ENCODE assay signal across 23 cellular contexts in the genomic region with DNA sequence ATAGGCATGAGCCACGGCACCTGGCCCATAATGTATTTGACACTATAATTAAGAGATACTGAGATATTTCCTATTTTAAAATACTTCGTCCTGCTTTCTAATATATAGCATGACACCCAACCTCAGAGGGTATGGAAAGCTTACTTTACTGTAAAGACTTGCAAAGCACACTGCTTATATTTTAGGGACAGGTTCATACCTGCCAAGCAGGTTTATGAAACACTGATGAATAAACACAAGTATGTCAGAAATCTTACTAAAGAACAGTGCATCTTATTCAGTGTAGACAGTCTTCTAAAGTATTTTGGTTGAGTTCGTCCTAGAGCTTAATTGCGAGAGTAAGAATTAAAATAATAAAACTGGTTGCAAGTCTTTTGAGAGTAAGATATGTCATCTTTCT.
A peak's percentile ranks its signal among the peaks of the same experiment; 100 is the strongest.
DNase-seq lines count a peak whose midpoint lies in the region; ATAC-seq and TF ChIP-seq lines count a peak whose summit lies in the region.
"Had no signal": no experiment of that assay in that cellular context is flagged by ENCODE, and none has a peak within 500 bp of the region (broad histone marks: within the 10 kb centered on the region; RNA-seq: fewer than 3 reads in every experiment).

No MANE protein-coding gene starts in this region.

- H3K4me1 Mint-ChIP-seq in endodermal cell (peaks cover 61% of the 10 kb centered on the region), type B pancreatic cell (ENCODE audit: unreplicated experiment) (no peaks in the 10 kb centered on the region), endothelial cell (ENCODE audit: unreplicated experiment) (peaks cover 25% of the 10 kb centered on the region)
- peaks cover 7% of the 10 kb centered on the region for H3K4me1 Mint-ChIP-seq in activated T-helper 17 cell treated with anti-CD3 and anti-CD28 coated beads, Interleukin-2, amount 50 U/mL, for 72 hours
- peaks cover 7% of the 10 kb centered on the region for H3K4me1 Mint-ChIP-seq in stimulated activated effector memory CD8-positive, alpha-beta T cell treated with anti-CD3 and anti-CD28 coated beads, Interleukin-12 subunit alpha, Interleukin-12 subunit beta, amount 100 ng/mL, for 72 hours

- H3K27ac Mint-ChIP-seq in endodermal cell (no peak overlapping the region), type B pancreatic cell (peak overlapping the region; percentile 70), endothelial cell (ENCODE audit: unreplicated experiment) (no peak overlapping the region)
- H3K27ac Mint-ChIP-seq in activated T-helper 17 cell treated with anti-CD3 and anti-CD28 coated beads, Interleukin-2, amount 50 U/mL, for 72 hours: no peak overlapping the region
- H3K27ac Mint-ChIP-seq in stimulated activated effector memory CD8-positive, alpha-beta T cell treated with anti-CD3 and anti-CD28 coated beads, Interleukin-12 subunit alpha, Interleukin-12 subunit beta, amount 100 ng/mL, for 72 hours: no peak overlapping the region
- H3K27ac Mint-ChIP-seq: B cell; CD8-positive, alpha-beta T cell; H9 had no signal

- no peaks in the 10 kb centered on the region for H3K36me3 ChIP-seq in RWPE2 (ENCODE audit: low read depth)
- H3K36me3 ChIP-seq in endodermal cell (ENCODE audit: control insufficient read depth, insufficient read depth, low read length): peaks cover 4% of the 10 kb centered on the region
- H3K36me3 ChIP-seq: MG63 had no signal

- DNase-seq in RWPE2 (ENCODE audit: low spot score): no peak
- DNase-seq in endodermal cell: no peak
- peak; percentile 76 to 88 for DNase-seq in foreskin keratinocyte
- no peak for DNase-seq in type B pancreatic cell (ENCODE audit: extremely low spot score, unreplicated experiment)
- no peak for DNase-seq in stimulated activated effector memory CD8-positive, alpha-beta T cell treated with anti-CD3 and anti-CD28 coated beads, Interleukin-12 subunit alpha, Interleukin-12 subunit beta, amount 100 ng/mL, for 72 hours (ENCODE audit: low spot score in 2 of 2)
- DNase-seq in endothelial cell (ENCODE audit: low spot score): no peak
- DNase-seq: Caco-2; CD8-positive, alpha-beta T cell; DMS79 treated with DMSO at 0.1 percent for 48 hours; GM23248; H9; KBM-7; MG63; NCI-H2029; NCI-H446 treated with DMSO at 0.1 percent for 48 hours; NCI-H526; NCI-H82; NK-92 treated with Interleukin-12 subunit alpha and Interleukin-12 subunit beta, amount 100 ng/mL, for 24 hours; SHP77 had no signal

- H3K4me3 Mint-ChIP-seq in endodermal cell (no peak overlapping the region), type B pancreatic cell (peak overlapping the region; percentile 19), endothelial cell (ENCODE audit: unreplicated experiment) (no peak overlapping the region)
- no peak overlapping the region for H3K4me3 Mint-ChIP-seq in activated T-helper 17 cell treated with anti-CD3 and anti-CD28 coated beads, Interleukin-2, amount 50 U/mL, for 72 hours
- no peak overlapping the region for H3K4me3 Mint-ChIP-seq in stimulated activated effector memory CD8-positive, alpha-beta T cell treated with anti-CD3 and anti-CD28 coated beads, Interleukin-12 subunit alpha, Interleukin-12 subunit beta, amount 100 ng/mL, for 72 hours
- H3K4me3 Mint-ChIP-seq: B cell; CD8-positive, alpha-beta T cell; H9 had no signal

- WGBS in endodermal cell (ENCODE audit: insufficient coverage in 1 of 2, insufficient read length in 1 of 2), 2 experiments: 93% methylated on average over 3 to 4 of the region's 4 CpGs

- H3K4me3 ChIP-seq in RWPE2 (ENCODE audit: severe bottlenecking): no peak overlapping the region
- H3K4me3 ChIP-seq in endodermal cell (ENCODE audit: low read length): peak overlapping the region; percentile 68
- H3K4me3 ChIP-seq: MG63, PC-9 had no signal

- H3K27me3 Mint-ChIP-seq in endodermal cell (ENCODE audit: insufficient read depth) (no peaks in the 10 kb centered on the region), type B pancreatic cell (no peaks in the 10 kb centered on the region), endothelial cell (ENCODE audit: unreplicated experiment) (peaks cover 4% of the 10 kb centered on the region)
- H3K27me3 Mint-ChIP-seq in activated T-helper 17 cell treated with anti-CD3 and anti-CD28 coated beads, Interleukin-2, amount 50 U/mL, for 72 hours: no peaks in the 10 kb centered on the region

- H3K9ac ChIP-seq in endodermal cell (ENCODE audit: extremely low read depth, low read length, poor library complexity, severe bottlenecking): no peak overlapping the region
- H3K9ac ChIP-seq: GM23248 had no signal

- TF ChIP-seq CTCF in RWPE2 (IDR thresholded peaks at IDR 0.05; ENCODE audit: poor library complexity, severe bottlenecking): no peak
- no peak for TF ChIP-seq CTCF in endodermal cell (conservative IDR thresholded peaks at IDR 0.05)
- TF ChIP-seq CTCF in foreskin keratinocyte (conservative IDR thresholded peaks at IDR 0.05): no peak
- no peak for TF ChIP-seq CTCF in type B pancreatic cell (conservative IDR thresholded peaks at IDR 0.05)
- TF ChIP-seq CTCF in endothelial cell (IDR thresholded peaks at IDR 0.05; ENCODE audit: unreplicated experiment): no peak

- H3K4me1 ChIP-seq in RWPE2 (ENCODE audit: insufficient read depth, poor library complexity, severe bottlenecking) (peaks cover 58% of the 10 kb centered on the region), endodermal cell (ENCODE audit: control insufficient read depth, insufficient read depth, low read length) (peaks cover 15% of the 10 kb centered on the region), foreskin keratinocyte (peaks cover 51% of the 10 kb centered on the region)

- H3K9me3 Mint-ChIP-seq in endodermal cell (no peaks in the 10 kb centered on the region), type B pancreatic cell (no peaks in the 10 kb centered on the region), endothelial cell (ENCODE audit: unreplicated experiment) (no peaks in the 10 kb centered on the region)
- no peaks in the 10 kb centered on the region for H3K9me3 Mint-ChIP-seq in activated T-helper 17 cell treated with anti-CD3 and anti-CD28 coated beads, Interleukin-2, amount 50 U/mL, for 72 hours
- no peaks in the 10 kb centered on the region for H3K9me3 Mint-ChIP-seq in stimulated activated effector memory CD8-positive, alpha-beta T cell treated with anti-CD3 and anti-CD28 coated beads, Interleukin-12 subunit alpha, Interleukin-12 subunit beta, amount 100 ng/mL, for 72 hours
- H3K9me3 Mint-ChIP-seq: CD8-positive, alpha-beta T cell; H9 had no signal

- H3K27me3 ChIP-seq in RWPE2 (ENCODE audit: insufficient read depth, poor library complexity, severe bottlenecking): no peaks in the 10 kb centered on the region
- H3K27me3 ChIP-seq in endodermal cell (ENCODE audit: control insufficient read depth, insufficient read depth, low read length, poor library complexity, severe bottlenecking): no peaks in the 10 kb centered on the region
- H3K27me3 ChIP-seq in foreskin keratinocyte: no peaks in the 10 kb centered on the region
- H3K27me3 ChIP-seq: MG63 had no signal

- ATAC-seq in RWPE2 (ENCODE audit: low read depth): peak; percentile 48
- peak; percentile 13 for ATAC-seq in foreskin keratinocyte
- no peak for ATAC-seq in activated T-helper 17 cell treated with anti-CD3 and anti-CD28 coated beads, Interleukin-2, amount 50 U/mL, for 72 hours (replicated peaks)
- no peak for ATAC-seq in stimulated activated effector memory CD8-positive, alpha-beta T cell treated with anti-CD3 and anti-CD28 coated beads, Interleukin-12 subunit alpha, Interleukin-12 subunit beta, amount 100 ng/mL, for 72 hours
- ATAC-seq: CD8-positive, alpha-beta T cell had no signal

- H3K9me3 ChIP-seq in RWPE2 (ENCODE audit: severe bottlenecking) (no peaks in the 10 kb centered on the region), endodermal cell (ENCODE audit: control insufficient read depth, low read length) (no peaks in the 10 kb centered on the region)
- H3K9me3 ChIP-seq: Caco-2, MG63 had no signal

- H3K36me3 Mint-ChIP-seq in endodermal cell (ENCODE audit: low read depth) (peaks cover 10% of the 10 kb centered on the region), type B pancreatic cell (peaks cover 26% of the 10 kb centered on the region), endothelial cell (ENCODE audit: low read depth, unreplicated experiment) (peaks cover 24% of the 10 kb centered on the region)
- H3K36me3 Mint-ChIP-seq in activated T-helper 17 cell treated with anti-CD3 and anti-CD28 coated beads, Interleukin-2, amount 50 U/mL, for 72 hours (ENCODE audit: low read depth): no peaks in the 10 kb centered on the region
- no peaks in the 10 kb centered on the region for H3K36me3 Mint-ChIP-seq in stimulated activated effector memory CD8-positive, alpha-beta T cell treated with anti-CD3 and anti-CD28 coated beads, Interleukin-12 subunit alpha, Interleukin-12 subunit beta, amount 100 ng/mL, for 72 hours
- H3K36me3 Mint-ChIP-seq: CD8-positive, alpha-beta T cell had no signal

- H3K27ac ChIP-seq in RWPE2 (ENCODE audit: poor library complexity, severe bottlenecking): peak overlapping the region; percentile 95
- no peak overlapping the region for H3K27ac ChIP-seq in endodermal cell (ENCODE audit: low read depth, low read length)
- peak overlapping the region; percentile 77 for H3K27ac ChIP-seq in foreskin keratinocyte
- H3K27ac ChIP-seq: C4-2B, GM23248, PC-9 had no signal

Comparison
In these comparisons a context has a peak if more than half of its experiments do, and no peak if none do; other contexts are left out.
1. ATAC-seq: peak in RWPE2 (single experiment) and foreskin keratinocyte (single experiment); none in activated T-helper 17 cell treated with anti-CD3 and anti-CD28 coated beads, Interleukin-2, amount 50 U/mL, for 72 hours (single experiment) and stimulated activated effector memory CD8-positive, alpha-beta T cell treated with anti-CD3 and anti-CD28 coated beads, Interleukin-12 subunit alpha, Interleukin-12 subunit beta, amount 100 ng/mL, for 72 hours (single experiment).
2. DNase-seq: peak in foreskin keratinocyte (2 of 2); none in RWPE2 (single experiment), endodermal cell (single experiment), type B pancreatic cell (single experiment), stimulated activated effector memory CD8-positive, alpha-beta T cell treated with anti-CD3 and anti-CD28 coated beads, Interleukin-12 subunit alpha, Interleukin-12 subunit beta, amount 100 ng/mL, for 72 hours (0 of 2) and endothelial cell (single experiment).